20 cellular contexts compared by ENCODE assay signal in genomic region chr6:101758338-101758737, GRCh38.
DNase-seq lines count a peak whose midpoint lies in the region; ATAC-seq and TF ChIP-seq lines count a peak whose summit lies in the region.
"Had no signal": no experiment of that assay in that cellular context is flagged by ENCODE, and none has a peak within 500 bp of the region (broad histone marks: within the 10 kb centered on the region; RNA-seq: fewer than 3 reads in every experiment).

No MANE protein-coding gene starts in this region.

- H3K27me3 ChIP-seq in mammary epithelial cell (ENCODE audit: insufficient read depth, low read length) (no peaks in the 10 kb centered on the region), breast epithelium (no peaks in the 10 kb centered on the region)
- H3K27me3 ChIP-seq: BE2C; BLaER1 treated with 17β-estradiol and CSF1 and Interleukin-3, amounts not matched to agents 10 nM and 100 nM had no signal

- H3K36me3 ChIP-seq in mammary epithelial cell (ENCODE audit: insufficient read depth, low read length) = no peaks in the 10 kb centered on the region
- H3K36me3 ChIP-seq in breast epithelium = no peaks in the 10 kb centered on the region
- H3K36me3 ChIP-seq in SK-N-MC (ENCODE audit: insufficient read depth, low read length) = no peaks in the 10 kb centered on the region
- H3K36me3 ChIP-seq: BE2C; BLaER1 treated with 17β-estradiol and CSF1 and Interleukin-3, amounts not matched to agents 10 nM and 100 nM had no signal

- ATAC-seq in GM19463 (IDR thresholded peaks at IDR 0.05; ENCODE audit: unreplicated experiment) = no peak

- no peak overlapping the region for H3K4me2 ChIP-seq in mammary epithelial cell (ENCODE audit: insufficient read depth, low read depth, low read length)
- H3K4me2 ChIP-seq: BLaER1 treated with 17β-estradiol and CSF1 and Interleukin-3, amounts not matched to agents 10 nM and 100 nM had no signal

- DNase-seq in mammary epithelial cell (no peak), breast epithelium (ENCODE audit: low spot score in 2 of 2) (no peak), SK-N-MC (ENCODE audit: low read depth, low spot score) (peak; percentile 78), fibroblast of the aortic adventitia (ENCODE audit: low read depth) (peak; percentile 23), NCI-H2227 treated with DMSO at 0.1 percent for 48 hours (lab: John Stamatoyannopoulos, UW) (no peak), OCI-M2 (lab: John Stamatoyannopoulos, UW; ENCODE audit: unreplicated experiment) (no peak)
- DNase-seq in activated CD4-positive, alpha-beta T cell treated with anti-CD3 and anti-CD28 coated beads, Interleukin-2, amount 50 U/mL, for 48 hours = no peak
- DNase-seq: AML-193; BE2C; CD4-positive, alpha-beta T cell; CD8-positive, alpha-beta memory T cell; DMS 273 treated with DMSO at 0.1 percent for 48 hours; DMS79; GF-D8; GM23248; H7; HCEC 1CT had no signal

- TSS peak; percentile 67 for BruUV-seq in mammary epithelial cell (replicated peaks; lab: Mats Ljungman, UMichigan)

- dilution Hi-C loops in mammary epithelial cell (cut with HindIII; ENCODE audit: low sequenced_read_pairs) = no loop called here

- no peak overlapping the region for H3K9ac ChIP-seq in mammary epithelial cell (ENCODE audit: insufficient read depth, low read length)
- no peak overlapping the region for H3K9ac ChIP-seq in SK-N-MC (ENCODE audit: insufficient read length)
- H3K9ac ChIP-seq: BLaER1 treated with 17β-estradiol and CSF1 and Interleukin-3, amounts not matched to agents 10 nM and 100 nM; GM23248 had no signal

- TF ChIP-seq POLR2A in breast epithelium (IDR thresholded peaks at IDR 0.05) = no peak

- in situ Hi-C loops in mammary epithelial cell (cut with MboI; ENCODE audit: low sequenced_read_pairs in 2 of 2) = no loop called here

- H3K4me1 ChIP-seq in mammary epithelial cell (ENCODE audit: insufficient read depth, low read length) (peaks cover 8% of the 10 kb centered on the region), breast epithelium (no peaks in the 10 kb centered on the region)

- CTCF ChIA-PET in mammary epithelial cell (lab: Charles Lee; ENCODE audit: low non-redundant PET) = no interaction called here

- intact Hi-C loops in mammary epithelial cell (cut with micrococcal nuclease) (no loop called here), breast epithelium (cut with DNase I; ENCODE audit: low total_unique reads) (no loop called here)

- H3K27ac ChIP-seq in mammary epithelial cell (ENCODE audit: insufficient read depth, low read depth, low read length) = no peak overlapping the region
- H3K27ac ChIP-seq in breast epithelium = no peak overlapping the region
- peak overlapping the region; percentile 73; the same call in 1 of the 2 replicates for H3K27ac ChIP-seq in SK-N-MC
- H3K27ac ChIP-seq: 22Rv1; BLaER1 treated with 17β-estradiol and CSF1 and Interleukin-3, amounts not matched to agents 10 nM and 100 nM; GM23248 had no signal

- H2AFZ ChIP-seq in mammary epithelial cell (ENCODE audit: low read depth, low read length) = no peak overlapping the region
- H2AFZ ChIP-seq: GM23248 had no signal

- no peaks in the 10 kb centered on the region for H4K20me1 ChIP-seq in mammary epithelial cell (ENCODE audit: insufficient read depth, low read length)
- H4K20me1 ChIP-seq: BLaER1 treated with 17β-estradiol and CSF1 and Interleukin-3, amounts not matched to agents 10 nM and 100 nM had no signal

- no peaks in the 10 kb centered on the region for H3K79me2 ChIP-seq in mammary epithelial cell (ENCODE audit: insufficient read depth, low read length)

- TF ChIP-seq CTCF in mammary epithelial cell (conservative IDR thresholded peaks at IDR 0.05 in 1 of 2, IDR thresholded peaks at IDR 0.05 in 1 of 2; ENCODE audit: extremely low read depth in 1 of 2, insufficient read depth in 1 of 2, low read depth in 1 of 2, low read length in 2 of 2) (no peak), breast epithelium (IDR thresholded peaks at IDR 0.05) (no peak), fibroblast of the aortic adventitia (IDR thresholded peaks at IDR 0.05; ENCODE audit: insufficient read depth, low read length) (no peak)

- H3K4me3 ChIP-seq in mammary epithelial cell (replicated peaks in 1 of 3; ENCODE audit: insufficient read depth in 1 of 3, low read depth in 2 of 3, low read length in 3 of 3) = no peak overlapping the region
- H3K4me3 ChIP-seq in breast epithelium = no peak overlapping the region
- peak overlapping the region; percentile 3; the same call in 1 of the 2 replicates for H3K4me3 ChIP-seq in SK-N-MC
- no peak overlapping the region for H3K4me3 ChIP-seq in fibroblast of the aortic adventitia (ENCODE audit: low read depth, low read length)
- H3K4me3 ChIP-seq: BLaER1 treated with 17β-estradiol and CSF1 and Interleukin-3, amounts not matched to agents 10 nM and 100 nM; GM23248 had no signal

- no peaks in the 10 kb centered on the region for H3K9me3 ChIP-seq in mammary epithelial cell (replicated peaks; ENCODE audit: insufficient read depth, low read length)
- H3K9me3 ChIP-seq in breast epithelium = no peaks in the 10 kb centered on the region
- H3K9me3 ChIP-seq in SK-N-MC (ENCODE audit: low read depth, low read length) = no peaks in the 10 kb centered on the region
- H3K9me3 ChIP-seq: BE2C had no signal

Comparison
In these comparisons a context has a peak if more than half of its experiments do, and no peak if none do; other contexts are left out.
1. DNase-seq: peak in SK-N-MC (single experiment) and fibroblast of the aortic adventitia (single experiment); none in mammary epithelial cell (single experiment), breast epithelium (0 of 2), NCI-H2227 treated with DMSO at 0.1 percent for 48 hours (single experiment), activated CD4-positive, alpha-beta T cell treated with anti-CD3 and anti-CD28 coated beads, Interleukin-2, amount 50 U/mL, for 48 hours (0 of 2) and OCI-M2 (single experiment).